ENCODE assay signal across 1 cellular context in genomic region chr2:55418072-55418471, GRCh38.
TF ChIP-seq lines count a peak whose summit lies in the region.

No MANE protein-coding gene starts in this region.

TF ChIP-seq in HepG2, 621 proteins besides CTCF, POLR2A, EP300 and RAD21 (continued from another document):
- no peak for TF ChIP-seq ZGPAT (CRISPR knock-in tag; IDR thresholded peaks at IDR 0.05)
